19 cellular contexts compared by ENCODE assay signal in the genomic region with DNA sequence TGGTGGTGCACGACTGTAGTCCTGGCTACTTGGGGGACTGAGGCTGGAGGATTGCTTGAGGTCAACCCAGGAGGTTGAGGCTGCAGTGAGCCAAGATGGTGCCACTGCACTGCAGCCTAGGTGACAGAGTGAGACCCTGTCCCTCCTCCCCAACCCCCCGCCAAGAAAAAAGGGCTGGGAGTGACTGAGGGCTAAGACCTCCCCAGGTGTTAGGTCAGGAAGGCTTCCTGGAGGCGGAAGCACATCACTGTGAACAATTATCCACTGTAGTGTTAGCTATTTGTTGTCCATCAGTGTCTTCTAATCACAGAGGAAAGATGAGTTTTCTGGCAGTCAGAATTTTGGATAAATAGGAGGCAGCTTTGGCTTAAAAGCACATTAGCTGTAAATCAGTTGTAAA. TPM values are rescaled to one million over a fixed set of nuclear protein-coding genes. Genes with fewer than 3 reads are reported as not detected.
DNase-seq lines count a peak whose midpoint lies in the region; ATAC-seq and TF ChIP-seq lines count a peak whose summit lies in the region.
"Had no signal": no experiment of that assay in that cellular context is flagged by ENCODE, and none has a peak within 500 bp of the region (broad histone marks: within the 10 kb centered on the region; RNA-seq: fewer than 3 reads in every experiment).

No MANE protein-coding gene starts in this region.

- H3K4me1 Mint-ChIP-seq in brain: peaks cover 47% of the 10 kb centered on the region
- peaks cover 35 to 79% of the 10 kb centered on the region in 2 donors for H3K4me1 Mint-ChIP-seq in stimulated activated naive B cell treated with anti-CD40 and anti-IgM and Interleukin-4, amounts not matched to agents 10 μg/mL and 1 μg/mL and 100 μg/mL, for 72 hours

- no peak overlapping the region for H3K4me3 Mint-ChIP-seq in brain
- no peak overlapping the region for H3K4me3 Mint-ChIP-seq in stimulated activated naive B cell treated with anti-CD40 and anti-IgM and Interleukin-4, amounts not matched to agents 10 μg/mL and 1 μg/mL and 100 μg/mL, for 72 hours
- H3K4me3 Mint-ChIP-seq: CD4-positive, CD25-positive, alpha-beta regulatory T cell had no signal

- peaks cover 2% of the 10 kb centered on the region for H3K27me3 Mint-ChIP-seq in brain
- no peaks in the 10 kb centered on the region for H3K27me3 Mint-ChIP-seq in stimulated activated naive B cell treated with anti-CD40 and anti-IgM and Interleukin-4, amounts not matched to agents 10 μg/mL and 1 μg/mL and 100 μg/mL, for 72 hours
- H3K27me3 Mint-ChIP-seq: CD4-positive, CD25-positive, alpha-beta regulatory T cell had no signal

- H3K4me3 ChIP-seq in HL-60 (replicated peaks; ENCODE audit: insufficient read depth, low read length): no peak overlapping the region

- no peak for ATAC-seq in activated naive CD4-positive, alpha-beta T cell treated with anti-CD3 and anti-CD28 coated beads, Interleukin-2, amount 50 U/mL, for 72 hours
- ATAC-seq in stimulated activated naive B cell treated with anti-CD40 and anti-IgM and Interleukin-4, amounts not matched to agents 10 μg/mL and 1 μg/mL and 100 μg/mL, for 72 hours (replicated peaks): no peak
- no peak for ATAC-seq in HG03457 (IDR thresholded peaks at IDR 0.05; ENCODE audit: unreplicated experiment)
- ATAC-seq: Panc1 had no signal

- no peaks in the 10 kb centered on the region for H3K9me3 Mint-ChIP-seq in activated naive CD4-positive, alpha-beta T cell treated with anti-CD3 and anti-CD28 coated beads, Interleukin-2, amount 50 U/mL, for 72 hours
- no peaks in the 10 kb centered on the region for H3K9me3 Mint-ChIP-seq in brain
- no peaks in the 10 kb centered on the region for H3K9me3 Mint-ChIP-seq in stimulated activated naive B cell treated with anti-CD40 and anti-IgM and Interleukin-4, amounts not matched to agents 10 μg/mL and 1 μg/mL and 100 μg/mL, for 72 hours
- H3K9me3 Mint-ChIP-seq: CD4-positive, CD25-positive, alpha-beta regulatory T cell had no signal

- TF ChIP-seq CTCF in HL-60 (IDR thresholded peaks at IDR 0.05; ENCODE audit: insufficient read depth, low read length) (no peak), brain (conservative IDR thresholded peaks at IDR 0.05) (no peak), GM20000 (IDR thresholded peaks at IDR 0.05; ENCODE audit: extremely low read depth, missing control alignments) (no peak)

- DNase-seq in activated naive CD4-positive, alpha-beta T cell treated with anti-CD3 and anti-CD28 coated beads, Interleukin-2, amount 50 U/mL, for 72 hours (ENCODE audit: low spot score in 2 of 2): no peak
- no peak for DNase-seq in activated naive CD4-positive, alpha-beta T cell treated with Interleukin-2 at 50 U/mL for 16 hours
- DNase-seq in HL-60 (ENCODE audit: low read depth in 1 of 2, low spot score in 1 of 2): no peak
- DNase-seq in stimulated activated naive B cell treated with anti-CD40 and anti-IgM and Interleukin-4, amounts not matched to agents 10 μg/mL and 1 μg/mL and 100 μg/mL, for 72 hours: no peak
- DNase-seq in GM20000 (ENCODE audit: low spot score): no peak
- no peak for DNase-seq in NCI-H2227 treated with DMSO at 0.1 percent for 48 hours (lab: John Stamatoyannopoulos, UW)
- DNase-seq: CD4-positive, CD25-positive, alpha-beta regulatory T cell; DND-41; GF-D8; MM.1S; NCI-H1105; NCI-H187; Right ventricle myocardium superior had no signal

- H3K27ac ChIP-seq in HL-60 (replicated peaks): peak overlapping the region; percentile 43; the same call in 1 of the 2 replicates

- H3K27ac Mint-ChIP-seq in activated naive CD4-positive, alpha-beta T cell treated with anti-CD3 and anti-CD28 coated beads, Interleukin-2, amount 50 U/mL, for 72 hours: peak overlapping the region; percentile 44 to 69
- H3K27ac Mint-ChIP-seq in brain: peak overlapping the region; percentile 45 to 76 (median 53)
- H3K27ac Mint-ChIP-seq in stimulated activated naive B cell treated with anti-CD40 and anti-IgM and Interleukin-4, amounts not matched to agents 10 μg/mL and 1 μg/mL and 100 μg/mL, for 72 hours: peak overlapping the region; percentile 42

- H3K36me3 Mint-ChIP-seq in activated naive CD4-positive, alpha-beta T cell treated with anti-CD3 and anti-CD28 coated beads, Interleukin-2, amount 50 U/mL, for 72 hours: no peaks in the 10 kb centered on the region
- H3K36me3 Mint-ChIP-seq in brain: peaks cover 18% of the 10 kb centered on the region
- H3K36me3 Mint-ChIP-seq in stimulated activated naive B cell treated with anti-CD40 and anti-IgM and Interleukin-4, amounts not matched to agents 10 μg/mL and 1 μg/mL and 100 μg/mL, for 72 hours: peaks cover 12 to 47% of the 10 kb centered on the region in 2 donors

- no peaks in the 10 kb centered on the region for H3K27me3 ChIP-seq in HL-60 (ENCODE audit: insufficient read depth, poor library complexity, severe bottlenecking)

RNA-seq across cellular contexts. Expression of gene YDJC, which starts 8.8 kb away (rescaled TPM):
- 10 to 100 TPM; 26.9 to 47.9 TPM for total RNA-seq in activated naive CD4-positive, alpha-beta T cell treated with anti-CD3 and anti-CD28 coated beads, Interleukin-2, amount 50 U/mL, for 72 hours
- 16.1 TPM for polyA plus RNA-seq in brain (ENCODE audit: insufficient read depth, low read depth, low replicate concordance)

RNA-seq across cellular contexts. Expression of gene CCDC116, which starts 11.5 kb away (rescaled TPM):
- under 1 TPM in 1 of 2 donors, not detected in 1; 0.54 TPM for total RNA-seq in activated naive CD4-positive, alpha-beta T cell treated with anti-CD3 and anti-CD28 coated beads, Interleukin-2, amount 50 U/mL, for 72 hours
- 0.24 TPM for polyA plus RNA-seq in brain (ENCODE audit: insufficient read depth, low read depth, low replicate concordance)
- total RNA-seq: A172; CD4-positive, CD25-positive, alpha-beta regulatory T cell; H1; NCI-H460 had no signal
- polyA plus RNA-seq: CD4-positive, CD25-positive, alpha-beta regulatory T cell had no signal

RNA-seq across cellular contexts. Expression of gene SDF2L1, which starts 21.1 kb away (rescaled TPM):
- total RNA-seq in activated naive CD4-positive, alpha-beta T cell treated with anti-CD3 and anti-CD28 coated beads, Interleukin-2, amount 50 U/mL, for 72 hours: 10 to 100 TPM; 25.3 to 27.8 TPM
- 19.1 TPM for polyA plus RNA-seq in brain (ENCODE audit: insufficient read depth, low read depth, low replicate concordance)

RNA-seq across cellular contexts. Expression of gene PPIL2, which starts 44.8 kb away (rescaled TPM):
- total RNA-seq in activated naive CD4-positive, alpha-beta T cell treated with anti-CD3 and anti-CD28 coated beads, Interleukin-2, amount 50 U/mL, for 72 hours: 10 to 100 TPM; 33.9 to 50.5 TPM
- 25.8 TPM for polyA plus RNA-seq in brain (ENCODE audit: insufficient read depth, low read depth, low replicate concordance)

RNA-seq across cellular contexts. Expression of gene UBE2L3, which starts 53.5 kb away (rescaled TPM):
- 10 to 100 TPM; 46.1 to 62.5 TPM for total RNA-seq in activated naive CD4-positive, alpha-beta T cell treated with anti-CD3 and anti-CD28 coated beads, Interleukin-2, amount 50 U/mL, for 72 hours
- polyA plus RNA-seq in brain (ENCODE audit: insufficient read depth, low read depth, low replicate concordance): 89.0 TPM
